ENCODE assay signal across 41 cellular contexts in genomic region chr21:32981096-32981495, GRCh38. TPM values are rescaled to one million over a fixed set of nuclear protein-coding genes. Genes with fewer than 3 reads are reported as not detected.
"Had no signal": no experiment of that assay in that cellular context is flagged by ENCODE, and none has a peak within 500 bp of the region (broad histone marks: within the 10 kb centered on the region; RNA-seq: fewer than 3 reads in every experiment).

No MANE protein-coding gene starts in this region.

- H3K4me1 Mint-ChIP-seq: activated naive CD4-positive, alpha-beta T cell treated with anti-CD3 and anti-CD28 coated beads, Interleukin-2, amount 10 ng/mL, durations not matched to agents 7 days and 5 days; activated naive CD4-positive, alpha-beta T cell treated with anti-CD3 and anti-CD28 coated beads, Interleukin-2, amount 50 U/mL, for 24 hours; activated naive CD8-positive, alpha-beta T cell treated with anti-CD3 and anti-CD28 coated beads for 36 hours; activated naive CD8-positive, alpha-beta T cell treated with anti-CD3 and anti-CD28 coated beads, Interleukin-2, amount 10 ng/mL, durations not matched to agents 7 days and 5 days; activated naive CD8-positive, alpha-beta T cell treated with anti-CD3 and anti-CD28 coated beads, Interleukin-2, amount 50 U/mL, for 24 hours; activated T-helper 17 cell treated with anti-CD3 and anti-CD28 coated beads, Interleukin-2, amount 50 U/mL, for 72 hours; central memory CD8-positive, alpha-beta T cell had no signal

- H3K36me3 Mint-ChIP-seq: activated naive CD4-positive, alpha-beta T cell treated with anti-CD3 and anti-CD28 coated beads, Interleukin-2, amount 10 ng/mL, durations not matched to agents 7 days and 5 days; activated naive CD4-positive, alpha-beta T cell treated with anti-CD3 and anti-CD28 coated beads, Interleukin-2, amount 50 U/mL, for 24 hours; activated naive CD4-positive, alpha-beta T cell treated with anti-CD3 and anti-CD28 coated beads, Interleukin-2, amount 50 U/mL, for 72 hours; activated naive CD8-positive, alpha-beta T cell; activated naive CD8-positive, alpha-beta T cell treated with anti-CD3 and anti-CD28 coated beads for 36 hours; activated naive CD8-positive, alpha-beta T cell treated with anti-CD3 and anti-CD28 coated beads, Interleukin-2, amount 10 ng/mL, durations not matched to agents 7 days and 5 days; brain had no signal

- H3K27ac Mint-ChIP-seq: activated naive CD4-positive, alpha-beta T cell treated with anti-CD3 and anti-CD28 coated beads for 36 hours; activated naive CD4-positive, alpha-beta T cell treated with anti-CD3 and anti-CD28 coated beads, Interleukin-2, amount 10 ng/mL, durations not matched to agents 7 days and 5 days; activated naive CD4-positive, alpha-beta T cell treated with anti-CD3 and anti-CD28 coated beads, Interleukin-2, amount 50 U/mL, for 24 hours; activated naive CD4-positive, alpha-beta T cell treated with anti-CD3 and anti-CD28 coated beads, Interleukin-2, amount 50 U/mL, for 72 hours; activated naive CD8-positive, alpha-beta T cell; activated naive CD8-positive, alpha-beta T cell treated with anti-CD3 and anti-CD28 coated beads for 36 hours; activated naive CD8-positive, alpha-beta T cell treated with anti-CD3 and anti-CD28 coated beads, Interleukin-2, amount 10 ng/mL, durations not matched to agents 7 days and 5 days; activated naive CD8-positive, alpha-beta T cell treated with anti-CD3 and anti-CD28 coated beads, Interleukin-2, amount 50 U/mL, for 24 hours; activated T-cell treated with anti-CD3 and anti-CD28 coated beads, Interleukin-2, amount 50 U/mL, for 24 hours; activated T-cell treated with anti-CD3 and anti-CD28 coated beads, Interleukin-2, amount 50 U/mL, for 72 hours; activated T-helper 1 cell treated with anti-CD3 and anti-CD28 coated beads, Interleukin-12 subunit alpha, Interleukin-12 subunit beta, Interleukin-2, Interleukin-4 antibody, amounts not matched to agents 30 ng/mL and 10 ng/mL and 1 ng/mL, durations not matched to agents 14 hours and 24 hours and 36 hours; activated T-helper 17 cell treated with anti-CD3 and anti-CD28 coated beads, Interleukin-2, amount 50 U/mL, for 72 hours; activated T-helper 2 cell treated with anti-CD3 and anti-CD28 coated beads, Interferon-gamma antibody, Interleukin-2, Interleukin-4, amounts not matched to agents 10 μg/mL and 5 μg/mL and 100 μg/mL, durations not matched to agents 14 hours and 24 hours and 36 hours; brain had no signal

- H3K4me3 ChIP-seq: adrenal gland, ascending aorta, body of pancreas, breast epithelium, cardiac muscle cell had no signal

- H3K36me3 ChIP-seq: adrenal gland, ascending aorta, brain microvascular endothelial cell, breast epithelium, cardiac muscle cell had no signal

- H3K4me3 Mint-ChIP-seq: activated naive CD4-positive, alpha-beta T cell treated with anti-CD3 and anti-CD28 coated beads for 36 hours; activated naive CD4-positive, alpha-beta T cell treated with anti-CD3 and anti-CD28 coated beads, Interleukin-2, amount 10 ng/mL, durations not matched to agents 7 days and 5 days; activated naive CD4-positive, alpha-beta T cell treated with anti-CD3 and anti-CD28 coated beads, Interleukin-2, amount 50 U/mL, for 24 hours; activated naive CD8-positive, alpha-beta T cell; activated naive CD8-positive, alpha-beta T cell treated with anti-CD3 and anti-CD28 coated beads for 36 hours; activated naive CD8-positive, alpha-beta T cell treated with anti-CD3 and anti-CD28 coated beads, Interleukin-2, amount 10 ng/mL, durations not matched to agents 7 days and 5 days; activated naive CD8-positive, alpha-beta T cell treated with anti-CD3 and anti-CD28 coated beads, Interleukin-2, amount 50 U/mL, for 24 hours; activated T-cell treated with anti-CD3 and anti-CD28 coated beads, Interleukin-2, amount 50 U/mL, for 24 hours; activated T-cell treated with anti-CD3 and anti-CD28 coated beads, Interleukin-2, amount 50 U/mL, for 4 hours; activated T-cell treated with anti-CD3 and anti-CD28 coated beads, Interleukin-2, amount 50 U/mL, for 72 hours; activated T-helper 1 cell treated with anti-CD3 and anti-CD28 coated beads, Interleukin-12 subunit alpha, Interleukin-12 subunit beta, Interleukin-2, Interleukin-4 antibody, amounts not matched to agents 30 ng/mL and 10 ng/mL and 1 ng/mL, durations not matched to agents 14 hours and 24 hours and 36 hours; activated T-helper 17 cell treated with anti-CD3 and anti-CD28 coated beads, Interleukin-2, amount 50 U/mL, for 72 hours; brain; central memory CD8-positive, alpha-beta T cell had no signal

- H3K27ac ChIP-seq: adrenal gland, ascending aorta, body of pancreas, brain microvascular endothelial cell, breast epithelium, cardiac muscle cell had no signal

- H3K9me3 ChIP-seq: adrenal gland, ascending aorta, body of pancreas, breast epithelium had no signal

- ATAC-seq: activated naive CD4-positive, alpha-beta T cell treated with anti-CD3 and anti-CD28 coated beads, Interleukin-2, amount 50 U/mL, for 72 hours; activated naive CD8-positive, alpha-beta T cell treated with anti-CD3 and anti-CD28 coated beads, Interleukin-2, amount 50 U/mL, for 24 hours; activated T-cell treated with anti-CD3 and anti-CD28 coated beads, Interleukin-2, amount 50 U/mL, for 4 hours; activated T-cell treated with anti-CD3 and anti-CD28 coated beads, Interleukin-2, amount 50 U/mL, for 72 hours; activated T-helper 17 cell treated with anti-CD3 and anti-CD28 coated beads, Interleukin-2, amount 50 U/mL, for 72 hours; body of pancreas had no signal

- DNase-seq: activated effector memory CD4-positive, alpha-beta T cell treated with anti-CD3 and anti-CD28 coated beads, Interleukin-2, amount 50 U/mL, for 16 hours; activated effector memory CD4-positive, alpha-beta T cell treated with Interleukin-2 at 50 U/mL for 16 hours; activated gamma-delta T cell; activated gamma-delta T cell treated with Interleukin-2 at 50 U/mL for 16 hours; activated naive CD4-positive, alpha-beta T cell; activated naive CD4-positive, alpha-beta T cell treated with anti-CD3 and anti-CD28 coated beads for 36 hours; activated naive CD4-positive, alpha-beta T cell treated with anti-CD3 and anti-CD28 coated beads, Interleukin-2, amount 10 ng/mL, durations not matched to agents 7 days and 5 days; activated naive CD4-positive, alpha-beta T cell treated with anti-CD3 and anti-CD28 coated beads, Interleukin-2, amount 50 U/mL, for 16 hours; activated naive CD4-positive, alpha-beta T cell treated with Interleukin-2 at 50 U/mL for 16 hours; activated naive CD8-positive, alpha-beta T cell treated with anti-CD3 and anti-CD28 coated beads for 36 hours; activated naive CD8-positive, alpha-beta T cell treated with anti-CD3 and anti-CD28 coated beads, Interleukin-2, amount 10 ng/mL, durations not matched to agents 7 days and 5 days; activated naive CD8-positive, alpha-beta T cell treated with anti-CD3 and anti-CD28 coated beads, Interleukin-2, amount 50 U/mL, for 24 hours; activated T-cell treated with anti-CD3 and anti-CD28 coated beads, Interleukin-2, amount 50 U/mL, for 1 hour; activated T-cell treated with anti-CD3 and anti-CD28 coated beads, Interleukin-2, amount 50 U/mL, for 24 hours; activated T-cell treated with anti-CD3 and anti-CD28 coated beads, Interleukin-2, amount 50 U/mL, for 4 hours; activated T-cell treated with anti-CD3 and anti-CD28 coated beads, Interleukin-2, amount 50 U/mL, for 48 hours; activated T-cell treated with anti-CD3 and anti-CD28 coated beads, Interleukin-2, amount 50 U/mL, for 72 hours; adrenal gland; amniotic stem cell; amygdala; anterior cingulate cortex; aorta; body of pancreas; brain microvascular endothelial cell; caudate nucleus; central memory CD4-positive, alpha-beta T cell; cerebellar nuclear complex had no signal

- H3K27me3 ChIP-seq: ascending aorta, body of pancreas, cardiac muscle cell had no signal

- H3K4me1 ChIP-seq: adrenal gland, ascending aorta, body of pancreas, breast epithelium had no signal

- H3K9me3 Mint-ChIP-seq: activated naive CD4-positive, alpha-beta T cell treated with anti-CD3 and anti-CD28 coated beads for 36 hours; activated naive CD4-positive, alpha-beta T cell treated with anti-CD3 and anti-CD28 coated beads, Interleukin-2, amount 10 ng/mL, durations not matched to agents 7 days and 5 days; activated naive CD4-positive, alpha-beta T cell treated with anti-CD3 and anti-CD28 coated beads, Interleukin-2, amount 50 U/mL, for 24 hours; activated naive CD4-positive, alpha-beta T cell treated with anti-CD3 and anti-CD28 coated beads, Interleukin-2, amount 50 U/mL, for 72 hours; activated naive CD8-positive, alpha-beta T cell treated with anti-CD3 and anti-CD28 coated beads for 36 hours; activated naive CD8-positive, alpha-beta T cell treated with anti-CD3 and anti-CD28 coated beads, Interleukin-2, amount 10 ng/mL, durations not matched to agents 7 days and 5 days; activated naive CD8-positive, alpha-beta T cell treated with anti-CD3 and anti-CD28 coated beads, Interleukin-2, amount 50 U/mL, for 24 hours; activated T-cell treated with anti-CD3 and anti-CD28 coated beads, Interleukin-2, amount 50 U/mL, for 24 hours; activated T-cell treated with anti-CD3 and anti-CD28 coated beads, Interleukin-2, amount 50 U/mL, for 4 hours; activated T-cell treated with anti-CD3 and anti-CD28 coated beads, Interleukin-2, amount 50 U/mL, for 72 hours; activated T-helper 1 cell treated with anti-CD3 and anti-CD28 coated beads, Interleukin-12 subunit alpha, Interleukin-12 subunit beta, Interleukin-2, Interleukin-4 antibody, amounts not matched to agents 30 ng/mL and 10 ng/mL and 1 ng/mL, durations not matched to agents 14 hours and 24 hours and 36 hours; activated T-helper 17 cell treated with anti-CD3 and anti-CD28 coated beads, Interleukin-2, amount 50 U/mL, for 72 hours; activated T-helper 2 cell treated with anti-CD3 and anti-CD28 coated beads, Interferon-gamma antibody, Interleukin-2, Interleukin-4, amounts not matched to agents 10 μg/mL and 5 μg/mL and 100 μg/mL, durations not matched to agents 14 hours and 24 hours and 36 hours; central memory CD8-positive, alpha-beta T cell had no signal

RNA-seq across cellular contexts. Expression of gene OLIG2, which starts 44.6 kb away (rescaled TPM):
- total RNA-seq: activated naive CD4-positive, alpha-beta T cell treated with anti-CD3 and anti-CD28 coated beads for 36 hours; activated naive CD4-positive, alpha-beta T cell treated with anti-CD3 and anti-CD28 coated beads, Interleukin-2, amount 50 U/mL, for 72 hours; activated naive CD8-positive, alpha-beta T cell treated with anti-CD3 and anti-CD28 coated beads for 36 hours; activated naive CD8-positive, alpha-beta T cell treated with anti-CD3 and anti-CD28 coated beads, Interleukin-2, amount 10 ng/mL, durations not matched to agents 7 days and 5 days; activated T-cell treated with anti-CD3 and anti-CD28 coated beads, Interleukin-2, amount 50 U/mL, for 4 hours; activated T-cell treated with anti-CD3 and anti-CD28 coated beads, Interleukin-2, amount 50 U/mL, for 72 hours; activated T-helper 1 cell treated with anti-CD3 and anti-CD28 coated beads, Interleukin-12 subunit alpha, Interleukin-12 subunit beta, Interleukin-2, Interleukin-4 antibody, amounts not matched to agents 30 ng/mL and 10 ng/mL and 1 ng/mL, durations not matched to agents 14 hours and 24 hours and 36 hours; activated T-helper 17 cell treated with anti-CD3 and anti-CD28 coated beads, Interleukin-2, amount 50 U/mL, for 72 hours; activated T-helper 2 cell treated with anti-CD3 and anti-CD28 coated beads, Interferon-gamma antibody, Interleukin-2, Interleukin-4, amounts not matched to agents 10 μg/mL and 5 μg/mL and 100 μg/mL, durations not matched to agents 14 hours and 24 hours and 36 hours; adrenal gland; aorta; ascending aorta; body of pancreas; breast epithelium; bronchial epithelial cell; cardiac septum had no signal
- polyA plus RNA-seq: adipose tissue, aorta, cardiac muscle cell had no signal
